12 cellular contexts compared by ENCODE assay signal in genomic region chr12:113086249-113087164, GRCh38. TPM values are rescaled to one million over a fixed set of nuclear protein-coding genes. Genes with fewer than 3 reads are reported as not detected.
DNase-seq lines count a peak whose midpoint lies in the region; ATAC-seq and TF ChIP-seq lines count a peak whose summit lies in the region.
"Had no signal": no experiment of that assay in that cellular context is flagged by ENCODE, and none has a peak within 500 bp of the region (broad histone marks: within the 10 kb centered on the region; RNA-seq: fewer than 3 reads in every experiment).

No MANE protein-coding gene starts in this region.

- CTCF ChIA-PET in CD8-positive, alpha-beta T cell (lab: Charles Lee) = no interaction called here
- CTCF ChIA-PET in activated naive CD4-positive, alpha-beta T cell treated with anti-CD3 and anti-CD28 coated beads, Interleukin-2, amount 10 ng/mL, durations not matched to agents 7 days and 5 days (lab: Charles Lee) = interaction anchor here (0.7 kb wide), 1 partner anchor 263 kb away, joined by 3 read pairs; no protein-coding TSS in a partner anchor

- peak; percentile 35 for ATAC-seq in CD8-positive, alpha-beta T cell
- peak; percentile 22 to 27 for ATAC-seq in naive B cell (ENCODE audit: low read depth in 2 of 2)

- DNase-seq in CD8-positive, alpha-beta T cell = peak in 5 of 7 experiments; percentile 19 to 60 (median 38)
- DNase-seq in activated naive CD4-positive, alpha-beta T cell treated with anti-CD3 and anti-CD28 coated beads, Interleukin-2, amount 10 ng/mL, durations not matched to agents 7 days and 5 days = peak; percentile 52
- DNase-seq in naive B cell = peak; percentile 33
- no peak for DNase-seq in NCI-H226
- DNase-seq in 8988T = no peak
- no peak for DNase-seq in cardiac septum (ENCODE audit: low spot score)
- DNase-seq in NCI-H187 treated with DMSO at 0.1 percent for 48 hours (lab: John Stamatoyannopoulos, UW) = no peak
- DNase-seq: NCI-H446 treated with DMSO at 0.1 percent for 48 hours had no signal

- H3K4me1 ChIP-seq in CD8-positive, alpha-beta T cell (ENCODE audit: insufficient read depth, low read length) = peaks cover 64% of the 10 kb centered on the region

- H3K27ac Mint-ChIP-seq in CD8-positive, alpha-beta T cell = peak overlapping the region; percentile 90
- H3K27ac Mint-ChIP-seq in activated naive CD4-positive, alpha-beta T cell treated with anti-CD3 and anti-CD28 coated beads, Interleukin-2, amount 10 ng/mL, durations not matched to agents 7 days and 5 days = no peak overlapping the region
- peak overlapping the region; percentile 91 to 96 (median 96) for H3K27ac Mint-ChIP-seq in naive B cell

- no peaks in the 10 kb centered on the region for H3K36me3 ChIP-seq in CD8-positive, alpha-beta T cell (ENCODE audit: insufficient read depth, low read length)
- H3K36me3 ChIP-seq in KOPT-K1 (ENCODE audit: insufficient read depth, low read length) = peaks cover 80% of the 10 kb centered on the region
- H3K36me3 ChIP-seq: upper lobe of left lung had no signal

- no peaks in the 10 kb centered on the region for H3K9me3 Mint-ChIP-seq in CD8-positive, alpha-beta T cell
- H3K9me3 Mint-ChIP-seq in activated naive CD4-positive, alpha-beta T cell treated with anti-CD3 and anti-CD28 coated beads, Interleukin-2, amount 10 ng/mL, durations not matched to agents 7 days and 5 days = no peaks in the 10 kb centered on the region
- no peaks in the 10 kb centered on the region for H3K9me3 Mint-ChIP-seq in naive B cell

- no peak overlapping the region for H3K4me3 ChIP-seq in CD8-positive, alpha-beta T cell (ENCODE audit: low read depth, low read length)
- H3K4me3 ChIP-seq: upper lobe of left lung had no signal

- H3K27me3 Mint-ChIP-seq in CD8-positive, alpha-beta T cell (ENCODE audit: low read depth) = no peaks in the 10 kb centered on the region
- H3K27me3 Mint-ChIP-seq in activated naive CD4-positive, alpha-beta T cell treated with anti-CD3 and anti-CD28 coated beads, Interleukin-2, amount 10 ng/mL, durations not matched to agents 7 days and 5 days = peaks cover 15% of the 10 kb centered on the region
- no peaks in the 10 kb centered on the region for H3K27me3 Mint-ChIP-seq in naive B cell

- intact Hi-C loops in CD8-positive, alpha-beta T cell (cut with DNase I, micrococcal nuclease) = no loop called here
- intact Hi-C loops in cardiac septum (cut with DNase I) = no loop called here

- POLR2A ChIA-PET in CD8-positive, alpha-beta T cell (lab: Charles Lee) = no interaction called here

- TF ChIP-seq CTCF in CD8-positive, alpha-beta T cell (IDR thresholded peaks at IDR 0.05) = no peak

- no peak overlapping the region for H3K27ac ChIP-seq in CD8-positive, alpha-beta T cell (ENCODE audit: low read depth, low read length)
- peak overlapping the region; percentile 78 for H3K27ac ChIP-seq in KOPT-K1 (ENCODE audit: low read depth, low read length, poor library complexity, severe bottlenecking)
- H3K27ac ChIP-seq: upper lobe of left lung had no signal

- no peaks in the 10 kb centered on the region for H3K9me3 ChIP-seq in CD8-positive, alpha-beta T cell (ENCODE audit: low read length)
- no peaks in the 10 kb centered on the region for H3K9me3 ChIP-seq in KOPT-K1 (ENCODE audit: insufficient read depth, low read length, poor library complexity, severe bottlenecking)
- H3K9me3 ChIP-seq: upper lobe of left lung had no signal

- peak overlapping the region; percentile 72 for H3K4me3 Mint-ChIP-seq in CD8-positive, alpha-beta T cell
- peak overlapping the region; percentile 28 for H3K4me3 Mint-ChIP-seq in activated naive CD4-positive, alpha-beta T cell treated with anti-CD3 and anti-CD28 coated beads, Interleukin-2, amount 10 ng/mL, durations not matched to agents 7 days and 5 days
- peak overlapping the region; percentile 56 to 90 (median 82) for H3K4me3 Mint-ChIP-seq in naive B cell

- H3K36me3 Mint-ChIP-seq in CD8-positive, alpha-beta T cell = peaks cover 9% of the 10 kb centered on the region
- no peaks in the 10 kb centered on the region for H3K36me3 Mint-ChIP-seq in activated naive CD4-positive, alpha-beta T cell treated with anti-CD3 and anti-CD28 coated beads, Interleukin-2, amount 10 ng/mL, durations not matched to agents 7 days and 5 days
- H3K36me3 Mint-ChIP-seq in naive B cell = peaks cover 9 to 17% of the 10 kb centered on the region in 2 donors

- H3K4me1 Mint-ChIP-seq in CD8-positive, alpha-beta T cell (ENCODE audit: low read depth) = peaks cover 81% of the 10 kb centered on the region
- peaks cover 47% of the 10 kb centered on the region for H3K4me1 Mint-ChIP-seq in activated naive CD4-positive, alpha-beta T cell treated with anti-CD3 and anti-CD28 coated beads, Interleukin-2, amount 10 ng/mL, durations not matched to agents 7 days and 5 days
- peaks cover 84 to 99% (median 98%) of the 10 kb centered on the region in 3 donors for H3K4me1 Mint-ChIP-seq in naive B cell

- H3K27me3 ChIP-seq in CD8-positive, alpha-beta T cell (ENCODE audit: insufficient read depth, low read length) = no peaks in the 10 kb centered on the region
- H3K27me3 ChIP-seq: upper lobe of left lung had no signal

RNA-seq across cellular contexts. Expression of gene DTX1, which starts 30.0 kb away (rescaled TPM):
- 1 to 10 TPM; 4.6 to 4.7 TPM for total RNA-seq in CD8-positive, alpha-beta T cell
- 10 to 100 TPM in 3 of 6 donors, 1 to 10 TPM in 3; 1.9 to 16.8 (median 9.8) TPM for polyA plus RNA-seq in naive B cell (ENCODE audit: low read depth in 6 of 6)
- total RNA-seq in cardiac septum = 2.6 TPM
- polyA plus RNA-seq: keratinocyte had no signal

RNA-seq across cellular contexts. Expression of gene RASAL1, which starts 49.1 kb away (rescaled TPM):
- 1 to 10 TPM; 2.3 to 2.8 TPM for total RNA-seq in CD8-positive, alpha-beta T cell
- under 1 TPM in 4 of 6 donors, not detected in 2; 0.17 to 0.48 (median 0.41) TPM for polyA plus RNA-seq in naive B cell (ENCODE audit: low read depth in 6 of 6)
- not detected for total RNA-seq in cardiac septum
- total RNA-seq: skeletal muscle tissue had no signal

Comparison
In these comparisons a context has a peak if more than half of its experiments do, and no peak if none do; other contexts are left out.
1. DNase-seq: peak in CD8-positive, alpha-beta T cell (5 of 7), activated naive CD4-positive, alpha-beta T cell treated with anti-CD3 and anti-CD28 coated beads, Interleukin-2, amount 10 ng/mL, durations not matched to agents 7 days and 5 days (single experiment) and naive B cell (single experiment); none in NCI-H226 (single experiment), 8988T (single experiment), cardiac septum (single experiment) and NCI-H187 treated with DMSO at 0.1 percent for 48 hours (single experiment).
2. H3K4me3 Mint-ChIP-seq: peak in every context shown above with its lines; median percentile 82 in naive B cell; 72 in CD8-positive, alpha-beta T cell; 28 in activated naive CD4-positive, alpha-beta T cell treated with anti-CD3 and anti-CD28 coated beads, Interleukin-2, amount 10 ng/mL, durations not matched to agents 7 days and 5 days.